10 cellular contexts compared by ENCODE assay signal in genomic region chr12:54258286-54258685, GRCh38. TPM values are rescaled to one million over a fixed set of nuclear protein-coding genes. Genes with fewer than 3 reads are reported as not detected.
DNase-seq lines count a peak whose midpoint lies in the region; ATAC-seq and TF ChIP-seq lines count a peak whose summit lies in the region.
"Had no signal": no experiment of that assay in that cellular context is flagged by ENCODE, and none has a peak within 500 bp of the region (broad histone marks: within the 10 kb centered on the region; RNA-seq: fewer than 3 reads in every experiment).

No MANE protein-coding gene starts in this region.

- H3K9me3 ChIP-seq in Loucy (ENCODE audit: insufficient read depth, low read depth, low read length) (no peaks in the 10 kb centered on the region), neural cell (ENCODE audit: low read length) (no peaks in the 10 kb centered on the region)

- H4K20me1 ChIP-seq in Loucy (ENCODE audit: insufficient read depth, low read length, poor library complexity, severe bottlenecking) (peaks cover 4% of the 10 kb centered on the region), neural cell (ENCODE audit: insufficient read depth) (no peaks in the 10 kb centered on the region)

- no peak overlapping the region for H3K9ac ChIP-seq in Loucy (ENCODE audit: low read depth, low read length, poor library complexity, severe bottlenecking)
- H3K9ac ChIP-seq in neural cell (ENCODE audit: low read length): peak overlapping the region; percentile 75

- H3K4me1 ChIP-seq in Loucy (ENCODE audit: insufficient read depth, low read length, poor library complexity, severe bottlenecking): peaks cover 21% of the 10 kb centered on the region

- H3K27ac ChIP-seq in dorsolateral prefrontal cortex: peak overlapping the region in 58 of 59 donors; percentile 4 to 89 (median 78)
- H3K27ac ChIP-seq in neural cell (ENCODE audit: low read length): peak overlapping the region; percentile 88

- TF ChIP-seq EP300 in neural cell (conservative IDR thresholded peaks at IDR 0.05; ENCODE audit: poor library complexity, severe bottlenecking): no peak

- intact Hi-C loops in dorsolateral prefrontal cortex (cut with DNase I): loop anchor here (10.0 kb wide), 1 partner anchor 107 kb away; the partner anchor contains the start of gene GPR84 (in 2 of the 2)

- H3K4me3 ChIP-seq in Loucy (ENCODE audit: low read length, poor library complexity, severe bottlenecking): no peak overlapping the region
- H3K4me3 ChIP-seq in dorsolateral prefrontal cortex: peak overlapping the region in 41 of 59 donors; percentile 4 to 77 (median 59)
- peak overlapping the region; percentile 64 for H3K4me3 ChIP-seq in neural cell (ENCODE audit: low read length)

- TF ChIP-seq CTCF in Loucy (conservative IDR thresholded peaks at IDR 0.05; ENCODE audit: low read length) (no peak), dorsolateral prefrontal cortex (IDR thresholded peaks at IDR 0.05 in 54 of 56, conservative IDR thresholded peaks at IDR 0.05 in 2 of 56; ENCODE audit: low read depth in 1 of 56, partially characterized antibody in 56 of 56) (no peak), neural cell (IDR thresholded peaks at IDR 0.05; ENCODE audit: poor library complexity, severe bottlenecking) (no peak)

- H3K27me3 ChIP-seq in Loucy (ENCODE audit: insufficient read depth, low read length, poor library complexity, severe bottlenecking): no peaks in the 10 kb centered on the region
- H3K27me3 ChIP-seq in dorsolateral prefrontal cortex: no peaks in the 10 kb centered on the region
- H3K27me3 ChIP-seq in neural cell (ENCODE audit: insufficient read depth, low read depth, low read length): no peaks in the 10 kb centered on the region

- H3K79me2 ChIP-seq in Loucy (ENCODE audit: insufficient read depth, low read length): peaks cover 10% of the 10 kb centered on the region
- H3K79me2 ChIP-seq in neural cell (replicated peaks; ENCODE audit: insufficient read depth, low read length): peaks cover 77% of the 10 kb centered on the region

- TF ChIP-seq RAD21 in neural cell (conservative IDR thresholded peaks at IDR 0.05): no peak

- peaks cover 35% of the 10 kb centered on the region; the same call in 1 of the 2 replicates for H3K36me3 ChIP-seq in Loucy (ENCODE audit: insufficient read depth, low read length)
- H3K36me3 ChIP-seq in neural cell (ENCODE audit: insufficient read depth, low read length): no peaks in the 10 kb centered on the region

- ATAC-seq in HG03139 (IDR thresholded peaks at IDR 0.05; ENCODE audit: unreplicated experiment): no peak
- ATAC-seq: stimulated activated memory B cell treated with anti-CD40 and anti-IgM and Interleukin-4, amounts not matched to agents 10 μg/mL and 1 μg/mL and 100 μg/mL, for 72 hours had no signal

- H2AFZ ChIP-seq in Loucy (ENCODE audit: low read length): no peak overlapping the region
- H2AFZ ChIP-seq in neural cell (ENCODE audit: low read depth, low read length): no peak overlapping the region

- H3K4me2 ChIP-seq in Loucy (ENCODE audit: low read depth, low read length, poor library complexity, severe bottlenecking) (peak overlapping the region; percentile 50), neural cell (ENCODE audit: low read length) (peak overlapping the region; percentile 98)

- H3F3A ChIP-seq in Loucy (ENCODE audit: low read depth) (no peaks in the 10 kb centered on the region; the same call in 1 of the 2 replicates), neural cell (ENCODE audit: insufficient read depth, low read length, poor library complexity, severe bottlenecking) (peaks cover 12% of the 10 kb centered on the region)

- H3K9me2 ChIP-seq in Loucy (replicated peaks; ENCODE audit: low read depth, low read length) (no peaks in the 10 kb centered on the region), neural cell (ENCODE audit: insufficient read depth, low read length) (no peaks in the 10 kb centered on the region)

- DNase-seq in COLO829 (ENCODE audit: low spot score) (peak; percentile 71), dorsolateral prefrontal cortex (no peak), CD1c-positive myeloid dendritic cell (ENCODE audit: extremely low spot score) (no peak), GM19238 (ENCODE audit: insufficient read length, low spot score) (no peak)
- no peak for DNase-seq in activated CD4-positive, CD25-positive, alpha-beta regulatory T cell (lab: John Stamatoyannopoulos, UW)
- DNase-seq: naive B cell had no signal

TF ChIP-seq in neural cell, 6 proteins besides CTCF, POLR2A, EP300 and RAD21:
- TF ChIP-seq, protein P1, sequence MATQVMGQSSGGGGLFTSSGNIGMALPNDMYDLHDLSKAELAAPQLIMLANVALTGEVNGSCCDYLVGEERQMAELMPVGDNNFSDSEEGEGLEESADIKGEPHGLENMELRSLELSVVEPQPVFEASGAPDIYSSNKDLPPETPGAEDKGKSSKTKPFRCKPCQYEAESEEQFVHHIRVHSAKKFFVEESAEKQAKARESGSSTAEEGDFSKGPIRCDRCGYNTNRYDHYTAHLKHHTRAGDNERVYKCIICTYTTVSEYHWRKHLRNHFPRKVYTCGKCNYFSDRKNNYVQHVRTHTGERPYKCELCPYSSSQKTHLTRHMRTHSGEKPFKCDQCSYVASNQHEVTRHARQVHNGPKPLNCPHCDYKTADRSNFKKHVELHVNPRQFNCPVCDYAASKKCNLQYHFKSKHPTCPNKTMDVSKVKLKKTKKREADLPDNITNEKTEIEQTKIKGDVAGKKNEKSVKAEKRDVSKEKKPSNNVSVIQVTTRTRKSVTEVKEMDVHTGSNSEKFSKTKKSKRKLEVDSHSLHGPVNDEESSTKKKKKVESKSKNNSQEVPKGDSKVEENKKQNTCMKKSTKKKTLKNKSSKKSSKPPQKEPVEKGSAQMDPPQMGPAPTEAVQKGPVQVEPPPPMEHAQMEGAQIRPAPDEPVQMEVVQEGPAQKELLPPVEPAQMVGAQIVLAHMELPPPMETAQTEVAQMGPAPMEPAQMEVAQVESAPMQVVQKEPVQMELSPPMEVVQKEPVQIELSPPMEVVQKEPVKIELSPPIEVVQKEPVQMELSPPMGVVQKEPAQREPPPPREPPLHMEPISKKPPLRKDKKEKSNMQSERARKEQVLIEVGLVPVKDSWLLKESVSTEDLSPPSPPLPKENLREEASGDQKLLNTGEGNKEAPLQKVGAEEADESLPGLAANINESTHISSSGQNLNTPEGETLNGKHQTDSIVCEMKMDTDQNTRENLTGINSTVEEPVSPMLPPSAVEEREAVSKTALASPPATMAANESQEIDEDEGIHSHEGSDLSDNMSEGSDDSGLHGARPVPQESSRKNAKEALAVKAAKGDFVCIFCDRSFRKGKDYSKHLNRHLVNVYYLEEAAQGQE (IDR thresholded peaks at IDR 0.05; ENCODE audit: borderline replicate concordance): no peak
- no peak for TF ChIP-seq SMC3 (conservative IDR thresholded peaks at IDR 0.05; ENCODE audit: poor library complexity)
- TF ChIP-seq EZH2 (IDR thresholded peaks at IDR 0.05; ENCODE audit: borderline replicate concordance, insufficient read depth, low read length, poor library complexity, severe bottlenecking): no peak
- TF ChIP-seq TAF1 (IDR thresholded peaks at IDR 0.05; ENCODE audit: low read depth): no peak
- no peak for TF ChIP-seq POLR2AphosphoS5 (IDR thresholded peaks at IDR 0.05)

RNA-seq across cellular contexts. Expression of gene CBX5, which starts 21.6 kb away (rescaled TPM):
- total RNA-seq in dorsolateral prefrontal cortex: 100 to 1,000 TPM in 115 of 120 experiments, 10 to 100 TPM in 5; 82.3 to 164 (median 125) TPM
- polyA plus RNA-seq in neural cell: 57.1 and 64.0 TPM in 2 replicates
- polyA minus RNA-seq in neural cell: 270 and 337 TPM in 2 replicates

RNA-seq across cellular contexts. Expression of gene HNRNPA1, which starts 22.2 kb away (rescaled TPM):
- 100 to 1,000 TPM; 289 to 594 (median 437) TPM for total RNA-seq in dorsolateral prefrontal cortex
- 526 and 613 TPM in 2 replicates for polyA plus RNA-seq in neural cell
- polyA minus RNA-seq in neural cell: 448 and 468 TPM in 2 replicates

RNA-seq across cellular contexts. Expression of gene NFE2, which starts 42.5 kb away (rescaled TPM):
- 1 to 10 TPM in 27 of 120 experiments, under 1 TPM in 67, not detected in 26; 0.27 to 3.7 (median 0.67) TPM for total RNA-seq in dorsolateral prefrontal cortex
- polyA plus RNA-seq in neural cell: not detected in 2 replicates
- not detected in 2 replicates for polyA minus RNA-seq in neural cell
